1 cellular context compared by ENCODE assay signal in genomic region chr6:149961728-149962425, GRCh38.
TF ChIP-seq lines count a peak whose summit lies in the region.

No MANE protein-coding gene starts in this region.

TF ChIP-seq in HepG2, 621 proteins besides CTCF, POLR2A, EP300 and RAD21:
- TF ChIP-seq ZXDC (CRISPR knock-in tag; IDR thresholded peaks at IDR 0.05): no peak
- peak; percentile 12; the same call in 1 of the 2 replicates for TF ChIP-seq SMC3 (IDR thresholded peaks at IDR 0.05; ENCODE audit: low read length)
TF ChIP-seq in HepG2: peak in this region for 1.
